ENCODE assay signal across 8 cellular contexts in the genomic region with DNA sequence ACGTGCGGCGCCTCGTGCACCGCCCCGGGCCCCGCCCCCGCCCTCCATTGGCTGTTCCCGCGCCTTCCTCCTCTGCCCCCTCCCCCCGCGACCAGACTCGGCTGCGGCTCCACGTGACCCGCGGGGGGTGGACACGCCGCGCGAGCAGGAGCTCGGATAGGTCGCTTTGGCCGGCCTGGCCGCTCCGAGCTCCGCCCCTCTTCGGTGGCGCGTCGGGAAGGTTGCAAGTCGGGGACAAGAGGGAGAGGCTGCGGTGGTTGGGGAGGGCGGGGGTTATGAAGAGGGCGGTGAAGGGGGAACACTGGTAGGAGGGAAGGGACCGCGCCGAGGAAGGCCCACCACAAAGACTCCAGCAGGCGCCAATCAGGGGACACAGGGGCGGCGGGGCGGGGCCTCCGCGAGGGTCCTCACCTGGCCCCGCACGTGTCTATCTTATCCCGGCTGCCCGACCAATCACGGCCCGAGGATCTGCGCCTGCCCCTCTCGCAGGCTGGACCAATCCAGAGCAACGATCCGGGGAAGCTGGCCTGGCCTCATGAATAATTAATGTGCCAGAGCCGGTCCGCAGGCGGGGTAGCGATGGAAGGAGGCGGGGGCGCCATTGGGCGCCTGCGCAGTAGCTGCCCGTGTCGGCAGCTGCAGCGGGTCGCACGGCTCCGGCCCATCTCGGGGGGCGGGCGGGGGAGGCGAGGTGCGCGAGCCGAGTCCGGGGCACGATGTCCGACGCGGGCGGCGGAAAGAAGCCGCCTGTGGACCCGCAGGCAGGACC. TPM values are rescaled to one million over a fixed set of nuclear protein-coding genes. Genes with fewer than 3 reads are reported as not detected.
DNase-seq lines count a peak whose midpoint lies in the region; TF ChIP-seq lines count a peak whose summit lies in the region.

A gene with protein sequence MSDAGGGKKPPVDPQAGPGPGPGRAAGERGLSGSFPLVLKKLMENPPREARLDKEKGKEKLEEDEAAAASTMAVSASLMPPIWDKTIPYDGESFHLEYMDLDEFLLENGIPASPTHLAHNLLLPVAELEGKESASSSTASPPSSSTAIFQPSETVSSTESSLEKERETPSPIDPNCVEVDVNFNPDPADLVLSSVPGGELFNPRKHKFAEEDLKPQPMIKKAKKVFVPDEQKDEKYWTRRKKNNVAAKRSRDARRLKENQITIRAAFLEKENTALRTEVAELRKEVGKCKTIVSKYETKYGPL (plus strand): TSS at position 614 of the 769 bp plus-strand sequence. CDS start 103 bp downstream, at position 717.

- H3K4me1 Mint-ChIP-seq in activated naive CD4-positive, alpha-beta T cell treated with anti-CD3 and anti-CD28 coated beads for 36 hours (ENCODE audit: low read depth): peaks cover 13% of the 10 kb centered on the region
- peaks cover 25% of the 10 kb centered on the region for H3K4me1 Mint-ChIP-seq in neural progenitor cell

- H3K4me3 Mint-ChIP-seq in activated naive CD4-positive, alpha-beta T cell treated with anti-CD3 and anti-CD28 coated beads for 36 hours: peak within 1 kb of the TSS; percentile 87
- H3K4me3 Mint-ChIP-seq in neural progenitor cell: peak within 1 kb of the TSS; percentile 88

- H3K9me3 Mint-ChIP-seq in activated naive CD4-positive, alpha-beta T cell treated with anti-CD3 and anti-CD28 coated beads for 36 hours: no peaks in the 10 kb centered on the region
- H3K9me3 Mint-ChIP-seq in neural progenitor cell: no peaks in the 10 kb centered on the region

- H3K9me3 ChIP-seq in SJSA1 (replicated peaks): no peaks in the 10 kb centered on the region
- H3K9me3 ChIP-seq in neural progenitor cell (ENCODE audit: low read depth): no peaks in the 10 kb centered on the region
- no peaks in the 10 kb centered on the region for H3K9me3 ChIP-seq in stomach smooth muscle (ENCODE audit: control insufficient read depth in 2 of 2, low read length in 2 of 2)

- H3K36me3 ChIP-seq in SJSA1 (peaks cover 8% of the 10 kb centered on the region), neural progenitor cell (no peaks in the 10 kb centered on the region), stomach smooth muscle (ENCODE audit: control insufficient read depth in 2 of 2, insufficient read depth in 2 of 2, low read length in 2 of 2) (no peaks in the 10 kb centered on the region)

- H3K9ac ChIP-seq in neural progenitor cell (peak within 1 kb of the TSS; percentile 7), stomach smooth muscle (ENCODE audit: low read length in 2 of 2) (peak within 1 kb of the TSS; percentile 86 to 89)

- peaks cover 24% of the 10 kb centered on the region for H3K79me2 ChIP-seq in neural progenitor cell (ENCODE audit: low read depth)

- CTCF ChIA-PET in activated naive CD4-positive, alpha-beta T cell treated with anti-CD3 and anti-CD28 coated beads for 36 hours (lab: Charles Lee): interaction anchor here (1.1 to 1.7 kb wide), 2 partner anchors 22 to 80 kb away, joined by 3 to 7 read pairs; a partner anchor contains a TSS

- H3K27ac ChIP-seq in SJSA1 (peak within 1 kb of the TSS; percentile 98), neural progenitor cell (peak within 1 kb of the TSS; percentile 98), stomach smooth muscle (ENCODE audit: low read length) (peak within 1 kb of the TSS; percentile 97)

- H3K27me3 Mint-ChIP-seq in activated naive CD4-positive, alpha-beta T cell treated with anti-CD3 and anti-CD28 coated beads for 36 hours (ENCODE audit: low read depth): no peaks in the 10 kb centered on the region
- H3K27me3 Mint-ChIP-seq in neural progenitor cell (ENCODE audit: insufficient read depth, low read depth): peaks cover 8% of the 10 kb centered on the region

- H2AFZ ChIP-seq in neural progenitor cell (replicated peaks): peak within 1 kb of the TSS; percentile 4

- H3K27me3 ChIP-seq in SJSA1 (replicated peaks) (no peaks in the 10 kb centered on the region), neural progenitor cell (no peaks in the 10 kb centered on the region), stomach smooth muscle (ENCODE audit: control insufficient read depth in 1 of 2, insufficient read depth in 2 of 2, low read length in 2 of 2) (no peaks in the 10 kb centered on the region)

- peaks cover 20% of the 10 kb centered on the region for H3F3A ChIP-seq in neural progenitor cell (ENCODE audit: low read depth)

- H4K20me1 ChIP-seq in neural progenitor cell (ENCODE audit: low read depth): peaks cover 35% of the 10 kb centered on the region

- H3K4me1 ChIP-seq in SJSA1 (replicated peaks): peaks cover 17% of the 10 kb centered on the region
- H3K4me1 ChIP-seq in neural progenitor cell: peaks cover 25% of the 10 kb centered on the region
- H3K4me1 ChIP-seq in stomach smooth muscle (ENCODE audit: control insufficient read depth, insufficient read depth, low read length): peaks cover 28% of the 10 kb centered on the region

- no peaks in the 10 kb centered on the region for H3K36me3 Mint-ChIP-seq in activated naive CD4-positive, alpha-beta T cell treated with anti-CD3 and anti-CD28 coated beads for 36 hours (ENCODE audit: low read depth)
- H3K36me3 Mint-ChIP-seq in neural progenitor cell: no peaks in the 10 kb centered on the region

- TF ChIP-seq CTCF in HFF-Myc (IDR thresholded peaks at IDR 0.05; ENCODE audit: low read depth, low read length, missing control alignments): no peak
- TF ChIP-seq CTCF in neural progenitor cell (IDR thresholded peaks at IDR 0.05): no peak

- H3K4me3 ChIP-seq in HFF-Myc (replicated peaks; ENCODE audit: low read depth, low read length): peak within 1 kb of the TSS; percentile 62
- peak within 1 kb of the TSS; percentile 51 for H3K4me3 ChIP-seq in SJSA1
- H3K4me3 ChIP-seq in neural progenitor cell: peak within 1 kb of the TSS; percentile 57
- H3K4me3 ChIP-seq in stomach smooth muscle (ENCODE audit: low read length in 2 of 2): peak within 1 kb of the TSS; percentile 87 to 88

- peak within 1 kb of the TSS; percentile 86 for H3K4me2 ChIP-seq in neural progenitor cell

- intact Hi-C loops in activated naive CD4-positive, alpha-beta T cell treated with anti-CD3 and anti-CD28 coated beads for 36 hours (cut with micrococcal nuclease): loop anchor here (1.0 to 5.0 kb wide), 10 partner anchors 63 to 524 kb away; a partner anchor contains a TSS

- DNase-seq in GF-D8 (lab: John Stamatoyannopoulos, UW): peak; percentile 96
- DNase-seq in HFF-Myc (ENCODE audit: extremely low read depth, low read depth): peak; percentile 92
- DNase-seq in MV-4-11 (lab: John Stamatoyannopoulos, UW): peak; percentile 97
- peak; percentile 97 to 99 for DNase-seq in SJSA1 (ENCODE audit: low read depth in 1 of 2, low spot score in 2 of 2)
- peak; percentile 98 for DNase-seq in activated naive CD4-positive, alpha-beta T cell treated with anti-CD3 and anti-CD28 coated beads for 36 hours
- peak; percentile 96 for DNase-seq in foreskin melanocyte
- DNase-seq in neural progenitor cell (ENCODE audit: low spot score): peak; percentile 99

- peak within 1 kb of the TSS; percentile 95 for H3K27ac Mint-ChIP-seq in activated naive CD4-positive, alpha-beta T cell treated with anti-CD3 and anti-CD28 coated beads for 36 hours
- peak within 1 kb of the TSS; percentile 96 for H3K27ac Mint-ChIP-seq in neural progenitor cell

RNA-seq across cellular contexts. Expression of the gene that starts here (rescaled TPM):
- total RNA-seq in SJSA1 (2014; rRNA removed; shearing (Covaris generic)): 7.4 and 9.4 TPM in 2 replicates
- 1 to 10 TPM; 1.7 to 1.9 TPM for total RNA-seq in activated naive CD4-positive, alpha-beta T cell treated with anti-CD3 and anti-CD28 coated beads for 36 hours
- 11.0 and 17.2 TPM in 2 replicates for total RNA-seq in neural progenitor cell (ENCODE audit: low replicate concordance)

Comparison
In these comparisons a context has a peak if more than half of its experiments do, and no peak if none do; other contexts are left out.
1. Peak in every context shown above with its lines: DNase-seq, H3K4me3 ChIP-seq and H3K27ac ChIP-seq.